21 cellular contexts compared by ENCODE assay signal in genomic region chr2:38892819-38893218, GRCh38. TPM values are rescaled to one million over a fixed set of nuclear protein-coding genes. Genes with fewer than 3 reads are reported as not detected.
"Had no signal": no experiment of that assay in that cellular context is flagged by ENCODE, and none has a peak within 500 bp of the region (broad histone marks: within the 10 kb centered on the region; RNA-seq: fewer than 3 reads in every experiment).

No MANE protein-coding gene starts in this region.

- H3K9me3 Mint-ChIP-seq: activated CD4-positive, alpha-beta T cell treated with anti-CD3 and anti-CD28 coated beads, Interleukin-2, amount 10 ng/mL, durations not matched to agents 24 days and 14 days; activated naive CD4-positive, alpha-beta T cell treated with anti-CD3 and anti-CD28 coated beads, Interleukin-2, amount 10 ng/mL, durations not matched to agents 7 days and 5 days; T-helper 1 cell treated with Interleukin-12 subunit alpha and Interleukin-12 subunit beta and Interleukin-4 antibody, amounts not matched to agents 30 μg/mL and 1 μg/mL, for 36 hours had no signal

- H3K36me3 Mint-ChIP-seq: activated naive CD4-positive, alpha-beta T cell treated with anti-CD3 and anti-CD28 coated beads, Interleukin-2, amount 10 ng/mL, durations not matched to agents 7 days and 5 days; naive thymus-derived CD8-positive, alpha-beta T cell had no signal

- H3K4me1 ChIP-seq: body of pancreas, colonic mucosa, esophagus muscularis mucosa, left ventricle myocardium inferior, pancreas, tibial nerve, uterus had no signal

- H3K36me3 ChIP-seq: colonic mucosa, esophagus muscularis mucosa, left ventricle myocardium inferior, pancreas, tibial nerve, uterus, WERI-Rb-1 had no signal

- H3K27ac Mint-ChIP-seq: activated CD4-positive, alpha-beta T cell treated with anti-CD3 and anti-CD28 coated beads, Interleukin-2, amount 10 ng/mL, durations not matched to agents 24 days and 14 days; activated naive CD4-positive, alpha-beta T cell treated with anti-CD3 and anti-CD28 coated beads, Interleukin-2, amount 10 ng/mL, durations not matched to agents 7 days and 5 days; T-helper 1 cell treated with Interleukin-12 subunit alpha and Interleukin-12 subunit beta and Interleukin-4 antibody, amounts not matched to agents 30 μg/mL and 1 μg/mL, for 36 hours had no signal

- H3K27me3 ChIP-seq: body of pancreas, colonic mucosa, esophagus muscularis mucosa, hepatocyte, pancreas, tibial nerve, uterus had no signal

- H3K9me3 ChIP-seq: body of pancreas, colonic mucosa, esophagus muscularis mucosa, left ventricle myocardium inferior, mucosa of descending colon, pancreas, tibial nerve, uterus had no signal

- H3K27ac ChIP-seq: body of pancreas, colonic mucosa, esophagus muscularis mucosa, hepatocyte, left ventricle myocardium inferior, pancreas, tibial nerve, uterus, WERI-Rb-1 had no signal

- H3K79me2 ChIP-seq: hepatocyte had no signal

- H3K4me3 ChIP-seq: body of pancreas, colonic mucosa, esophagus muscularis mucosa, hepatocyte, left ventricle myocardium inferior, mucosa of descending colon, pancreas, tibial nerve, uterus had no signal

- H2AFZ ChIP-seq: hepatocyte had no signal

- ATAC-seq: body of pancreas; mucosa of descending colon; naive thymus-derived CD8-positive, alpha-beta T cell; pancreas had no signal

- H3K4me2 ChIP-seq: hepatocyte had no signal

- DNase-seq: activated CD4-positive, alpha-beta T cell treated with anti-CD3 and anti-CD28 coated beads, Interleukin-2, amount 10 ng/mL, durations not matched to agents 24 days and 14 days; activated CD8-positive, alpha-beta memory T cell treated with anti-CD3 and anti-CD28 coated beads for 24 hours; activated naive CD4-positive, alpha-beta T cell treated with anti-CD3 and anti-CD28 coated beads, Interleukin-2, amount 10 ng/mL, durations not matched to agents 7 days and 5 days; amygdala; body of pancreas; central memory CD4-positive, alpha-beta T cell; colonic mucosa; kidney; left ventricle myocardium inferior; mucosa of descending colon; naive thymus-derived CD8-positive, alpha-beta T cell; pancreas; stimulated activated CD4-positive, alpha-beta T cell treated with anti-CD3 and anti-CD28 coated beads, Interleukin-12 subunit alpha, Interleukin-12 subunit beta, amount 100 ng/mL, for 4 hours; stimulated activated CD4-positive, alpha-beta T cell treated with anti-CD3 and anti-CD28 coated beads, Interleukin-2, amount 100 ng/mL, for 24 hours; substantia nigra; uterus; WERI-Rb-1 had no signal

- H3K4me3 Mint-ChIP-seq: activated CD4-positive, alpha-beta T cell treated with anti-CD3 and anti-CD28 coated beads, Interleukin-2, amount 10 ng/mL, durations not matched to agents 24 days and 14 days; activated naive CD4-positive, alpha-beta T cell treated with anti-CD3 and anti-CD28 coated beads, Interleukin-2, amount 10 ng/mL, durations not matched to agents 7 days and 5 days; naive thymus-derived CD8-positive, alpha-beta T cell; T-helper 1 cell treated with Interleukin-12 subunit alpha and Interleukin-12 subunit beta and Interleukin-4 antibody, amounts not matched to agents 30 μg/mL and 1 μg/mL, for 36 hours had no signal

- H3K4me1 Mint-ChIP-seq: activated CD4-positive, alpha-beta T cell treated with anti-CD3 and anti-CD28 coated beads, Interleukin-2, amount 10 ng/mL, durations not matched to agents 24 days and 14 days; activated naive CD4-positive, alpha-beta T cell treated with anti-CD3 and anti-CD28 coated beads, Interleukin-2, amount 10 ng/mL, durations not matched to agents 7 days and 5 days; naive thymus-derived CD8-positive, alpha-beta T cell had no signal

RNA-seq across cellular contexts. Expression of gene ARHGEF33, which starts 3.1 kb away (rescaled TPM):
- polyA plus RNA-seq: naive thymus-derived CD8-positive, alpha-beta T cell had no signal
